ENCODE assay signal across 8 cellular contexts in the genomic region with DNA sequence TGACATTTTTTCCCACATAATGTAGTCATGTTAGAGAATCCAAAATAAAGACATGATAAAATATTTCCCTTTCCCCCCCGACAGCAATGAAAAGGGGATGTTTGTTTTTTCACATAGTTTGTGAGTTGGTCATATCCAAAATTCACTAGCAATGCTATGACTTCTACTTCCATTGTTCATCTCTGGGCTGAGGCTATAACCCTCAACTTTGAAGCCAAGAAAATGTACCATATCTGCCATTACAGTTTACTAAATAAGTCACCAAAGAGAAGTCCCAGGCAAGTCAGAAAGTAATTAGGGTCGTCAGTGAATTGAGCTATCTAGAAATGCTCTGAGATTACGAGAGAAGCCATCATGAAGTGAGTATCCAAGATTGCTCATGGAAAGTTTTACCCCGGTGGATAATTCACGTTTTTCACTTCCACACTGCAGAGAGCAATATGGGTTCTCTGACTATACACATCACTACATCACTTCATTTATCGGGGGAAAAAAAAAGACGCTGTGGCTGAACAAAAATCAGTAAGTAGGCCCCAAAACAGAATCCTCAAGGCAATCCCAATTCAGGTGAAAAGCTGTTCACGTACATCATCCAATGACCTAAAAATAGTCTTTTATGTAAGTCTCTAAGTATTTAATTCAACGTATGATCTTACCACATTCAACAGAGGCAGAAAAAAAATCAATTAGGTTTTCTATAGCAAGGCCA. TPM values are rescaled to one million over a fixed set of nuclear protein-coding genes. Genes with fewer than 3 reads are reported as not detected.
DNase-seq lines count a peak whose midpoint lies in the region; ATAC-seq, FAIRE-seq and TF ChIP-seq lines count a peak whose summit lies in the region.

No MANE protein-coding gene starts in this region.

- H3K79me1 ChIP-seq in H1 (ENCODE audit: low read depth, low read length): peaks cover 2% of the 10 kb centered on the region; the same call in 1 of the 2 replicates

- no peak overlapping the region for H2AK5ac ChIP-seq in H1 (ENCODE audit: low read depth, low read length)

- no peak for TF ChIP-seq EP300 in H1 (IDR thresholded peaks at IDR 0.05; ENCODE audit: borderline replicate concordance in 1 of 2, low read depth in 2 of 2, low read length in 2 of 2)

- H4K20me1 ChIP-seq in H1 (replicated peaks in 1 of 2; ENCODE audit: control insufficient read depth in 1 of 2, insufficient read depth in 2 of 2, low read length in 2 of 2) (peaks cover 13 to 17% of the 10 kb centered on the region in 2 experiments), neural progenitor cell (ENCODE audit: low read depth) (peaks cover 30% of the 10 kb centered on the region)

- H3K9me3 ChIP-seq in CD4-positive, alpha-beta T cell (ENCODE audit: control insufficient read depth, low read length): no peaks in the 10 kb centered on the region
- H3K9me3 ChIP-seq in H1 (ENCODE audit: insufficient read depth in 2 of 2, low read depth in 1 of 2, low read length in 1 of 2) (no peaks in the 10 kb centered on the region), neural progenitor cell (ENCODE audit: low read depth) (no peaks in the 10 kb centered on the region)

- no peak overlapping the region for H2BK15ac ChIP-seq in H1 (ENCODE audit: low read length)

- no peak for TF ChIP-seq POLR2A in H1 (IDR thresholded peaks at IDR 0.05; ENCODE audit: control extremely low read depth in 1 of 2, low read depth in 2 of 2, low read length in 2 of 2)

- H3K23ac ChIP-seq in H1 (ENCODE audit: insufficient read length): no peak overlapping the region

- H2BK20ac ChIP-seq in H1 (ENCODE audit: low read length): no peak overlapping the region

- FAIRE-seq in H1 (lab: Jason Lieb, UNC): no peak

- H2AFZ ChIP-seq in H1 (ENCODE audit: low read length) (no peak overlapping the region), neural progenitor cell (replicated peaks) (peak overlapping the region; percentile 80)

- TF ChIP-seq RAD21 in H1 (IDR thresholded peaks at IDR 0.05 in 1 of 2, conservative IDR thresholded peaks at IDR 0.05 in 1 of 2; ENCODE audit: low read depth in 2 of 2, low read length in 2 of 2): no peak

- no peak overlapping the region for H3K27ac ChIP-seq in CD4-positive, alpha-beta T cell (ENCODE audit: low read depth, low read length)
- H3K27ac ChIP-seq in H1 (ENCODE audit: low read depth, low read length) (no peak overlapping the region), neural progenitor cell (no peak overlapping the region)

- peaks cover 20% of the 10 kb centered on the region for H3K36me3 Mint-ChIP-seq in CD4-positive, alpha-beta T cell (ENCODE audit: low read depth)
- no peaks in the 10 kb centered on the region for H3K36me3 Mint-ChIP-seq in neural progenitor cell

- no peak for ATAC-seq in CD4-positive, alpha-beta T cell (ENCODE audit: poor library complexity)
- no peak for ATAC-seq in GM21786 (IDR thresholded peaks at IDR 0.05; ENCODE audit: unreplicated experiment)

- no peak overlapping the region for H3K4ac ChIP-seq in H1 (replicated peaks; ENCODE audit: insufficient read length, low read depth, low read length)

- H3K27me3 Mint-ChIP-seq in CD4-positive, alpha-beta T cell: no peaks in the 10 kb centered on the region
- peaks cover 2% of the 10 kb centered on the region for H3K27me3 Mint-ChIP-seq in neural progenitor cell (ENCODE audit: insufficient read depth, low read depth)

- H2BK5ac ChIP-seq in H1 (ENCODE audit: low read depth, low read length): no peak overlapping the region

- peak overlapping the region; percentile 66 to 77 for H3K4me2 ChIP-seq in H1 (ENCODE audit: insufficient read depth in 1 of 2, low read depth in 2 of 2, low read length in 2 of 2)
- H3K4me2 ChIP-seq in neural progenitor cell: peak overlapping the region; percentile 74

- peaks cover 39% of the 10 kb centered on the region for H3K4me1 Mint-ChIP-seq in CD4-positive, alpha-beta T cell (ENCODE audit: low read depth)
- H3K4me1 Mint-ChIP-seq in neural progenitor cell: peaks cover 32% of the 10 kb centered on the region

- peak overlapping the region; percentile 65 for H3K27ac Mint-ChIP-seq in CD4-positive, alpha-beta T cell
- peak overlapping the region; percentile 88 for H3K27ac Mint-ChIP-seq in neural progenitor cell

- H3K4me3 ChIP-seq in H1 (ENCODE audit: extremely low read depth in 1 of 4, insufficient read depth in 2 of 4, low read depth in 3 of 4, low read length in 4 of 4) (peak overlapping the region; percentile 67 to 98 (median 78)), neural progenitor cell (peak overlapping the region; percentile 94)

- H4K5ac ChIP-seq in H1 (ENCODE audit: insufficient read length, low read depth, low read length): no peak overlapping the region

- intact Hi-C loops in CD4-positive, alpha-beta T cell (cut with DNase I, micrococcal nuclease): no loop called here

- DNase-seq in CD4-positive, alpha-beta T cell: no peak
- peak; percentile 31 for DNase-seq in NAMALWA (ENCODE audit: low spot score)
- no peak for DNase-seq in H1 (ENCODE audit: low read depth in 1 of 2, low spot score in 2 of 2)
- DNase-seq in neural progenitor cell (ENCODE audit: low spot score): no peak
- DNase-seq in NCI-H345 treated with DMSO at 0.1 percent for 48 hours (lab: John Stamatoyannopoulos, UW; ENCODE audit: unreplicated experiment): no peak
- DNase-seq in activated CD4-positive, alpha-beta T cell treated with anti-CD3 and anti-CD28 coated beads for 48 hours: no peak
- no peak for DNase-seq in DMS79 (lab: John Stamatoyannopoulos, UW)

- no peak for TF ChIP-seq CTCF in CD4-positive, alpha-beta T cell (IDR thresholded peaks at IDR 0.05)
- TF ChIP-seq CTCF in H1 (IDR thresholded peaks at IDR 0.05; ENCODE audit: control extremely low read depth in 1 of 3, insufficient read depth in 1 of 3, low read depth in 1 of 3, low read length in 3 of 3) (no peak), neural progenitor cell (IDR thresholded peaks at IDR 0.05) (no peak)

- H3K27me3 ChIP-seq in CD4-positive, alpha-beta T cell (ENCODE audit: control insufficient read depth, insufficient read depth, low read length): no peaks in the 10 kb centered on the region
- H3K27me3 ChIP-seq in H1 (replicated peaks in 1 of 4; ENCODE audit: control insufficient read depth in 3 of 4, extremely low read depth in 1 of 4, insufficient read depth in 3 of 4, low read length in 3 of 4): no peaks in the 10 kb centered on the region
- no peaks in the 10 kb centered on the region for H3K27me3 ChIP-seq in neural progenitor cell

- no peaks in the 10 kb centered on the region for H3K36me3 ChIP-seq in H1 (ENCODE audit: control insufficient read depth in 2 of 4, insufficient read depth in 4 of 4, low read length in 3 of 4)
- no peaks in the 10 kb centered on the region for H3K36me3 ChIP-seq in neural progenitor cell

- H3K18ac ChIP-seq in H1 (ENCODE audit: extremely low read depth, low read length): no peak overlapping the region

- H4K91ac ChIP-seq in H1 (replicated peaks; ENCODE audit: insufficient read length, low read length): no peak overlapping the region

- no peak overlapping the region for H4K8ac ChIP-seq in H1 (ENCODE audit: extremely low read depth, insufficient read depth, low read length)

- peaks cover 7% of the 10 kb centered on the region for H3F3A ChIP-seq in neural progenitor cell (ENCODE audit: low read depth)

- H3K23me2 ChIP-seq in H1 (ENCODE audit: low read depth, low read length): peaks cover 10% of the 10 kb centered on the region; the same call in 1 of the 2 replicates

- H3K4me1 ChIP-seq in H1 (replicated peaks in 1 of 4; ENCODE audit: control insufficient read depth in 3 of 4, insufficient read depth in 4 of 4, low read length in 3 of 4) (peaks cover 0 to 19% (median 9%) of the 10 kb centered on the region in 4 experiments; a peak in 4 of 7 replicates), neural progenitor cell (peaks cover 31% of the 10 kb centered on the region)

- no peak overlapping the region for H2BK120ac ChIP-seq in H1 (replicated peaks; ENCODE audit: low read depth, low read length)

- H2BK12ac ChIP-seq in H1 (ENCODE audit: low read depth, low read length): no peak overlapping the region

- H3K9me3 Mint-ChIP-seq in CD4-positive, alpha-beta T cell: no peaks in the 10 kb centered on the region
- no peaks in the 10 kb centered on the region for H3K9me3 Mint-ChIP-seq in neural progenitor cell

- no peak overlapping the region; a peak in 2 of 7 replicates for H3K9ac ChIP-seq in H1 (replicated peaks in 1 of 4; ENCODE audit: extremely low read depth in 1 of 4, low read depth in 3 of 4, low read length in 3 of 4)
- peak overlapping the region; percentile 60 for H3K9ac ChIP-seq in neural progenitor cell

- H3K79me2 ChIP-seq in H1 (ENCODE audit: control insufficient read depth in 1 of 2, insufficient read depth in 2 of 2, low read length in 2 of 2) (peaks cover 0 to 80% of the 10 kb centered on the region in 2 experiments; a peak in 3 of 4 replicates), neural progenitor cell (ENCODE audit: low read depth) (peaks cover 86% of the 10 kb centered on the region)

- no peak overlapping the region for H3K56ac ChIP-seq in H1 (replicated peaks; ENCODE audit: insufficient read length, low read depth, low read length)

- CTCF ChIA-PET in CD4-positive, alpha-beta T cell (lab: Charles Lee): interaction anchor here (0.9 to 1.2 kb wide), 2 partner anchors 28 to 445 kb away, joined by 3 read pairs; no protein-coding TSS in a partner anchor
- CTCF ChIA-PET in H1 (lab: Charles Lee; ENCODE audit: partially characterized antibody): interaction anchor here (0.7 to 1.4 kb wide), 10 partner anchors 8 to 294 kb away, joined by 3 to 7 read pairs (median 4); no protein-coding TSS in a partner anchor

- H3K14ac ChIP-seq in H1 (ENCODE audit: insufficient read length): no peak overlapping the region

- POLR2A ChIA-PET in CD4-positive, alpha-beta T cell (lab: Charles Lee): interaction anchor here (0.7 to 1.9 kb wide), 3 partner anchors 8 to 232 kb away, joined by 3 to 13 read pairs (median 4); no protein-coding TSS in a partner anchor
- POLR2A ChIA-PET in H1 (lab: Charles Lee; ENCODE audit: partially characterized antibody): interaction anchor here (0.9 to 1.9 kb wide), 7 partner anchors 8 to 232 kb away, joined by 3 to 7 read pairs (median 3); no protein-coding TSS in a partner anchor

- H3K4me3 Mint-ChIP-seq in CD4-positive, alpha-beta T cell: peak overlapping the region; percentile 96
- H3K4me3 Mint-ChIP-seq in neural progenitor cell: peak overlapping the region; percentile 95

- 51% methylated on average over 9 of the region's 9 CpGs; no CpG with 5 or more reads in 1 of the 2 experiments for WGBS in H1 (ENCODE audit: extremely low coverage in 1 of 2, insufficient coverage in 1 of 2, insufficient read length in 1 of 2, insufficient replicate concordance in 2 of 2, low coverage in 1 of 2, low lambda C conversion rate in 2 of 2, missing lambda C conversion rate in 1 of 2), 2 experiments

RNA-seq across cellular contexts. Expression of gene PEAK1, which starts 1.4 kb away (rescaled TPM):
- 10 to 100 TPM in 1 of 2 experiments, 1 to 10 TPM in 1; 9.2 to 11.0 TPM for total RNA-seq in CD4-positive, alpha-beta T cell
- 41.1 and 44.8 TPM in 2 replicates for total RNA-seq in H1 (2021; fragmentation: NEBNext Ultra II Directional; extraction: Animal tissue kit (Norgen Biotek cat#: 25700))
- polyA plus RNA-seq in H1 (2011; rRNA removed): 7.7 and 8.8 TPM in 2 replicates
- 10.2 TPM for polyA plus RNA-seq in H1 (2011; cell fraction: cytosol; rRNA removed)
- polyA plus RNA-seq in H1 (2011; cell fraction: nucleus; rRNA removed): 17.1 TPM
- 10.7 to 16.9 TPM (median 15.0 TPM) in 4 replicates for polyA plus RNA-seq in H1 (2012, experiment 1 of 2)
- 0.33 TPM for polyA plus RNA-seq in H1 (2012, experiment 2 of 2)
- polyA plus RNA-seq in H1 (2013, experiment 1 of 2): 9.3 TPM
- polyA plus RNA-seq in H1 (2013, experiment 2 of 2): 9.5 TPM
- polyA minus RNA-seq in H1 (2011; rRNA and poly(A)+ RNA removed): 34.4 and 43.0 TPM in 2 replicates
- 28.5 TPM for polyA minus RNA-seq in H1 (2011; cell fraction: cytosol; rRNA and poly(A)+ RNA removed)
- polyA minus RNA-seq in H1 (2011; cell fraction: nucleus; rRNA and poly(A)+ RNA removed): 54.4 TPM
- total RNA-seq in neural progenitor cell (ENCODE audit: low replicate concordance): 27.5 and 30.9 TPM in 2 replicates

RNA-seq across cellular contexts. Expression of gene HMG20A, which starts 2.2 kb away (rescaled TPM):
- 10 to 100 TPM; 16.2 to 20.0 TPM for total RNA-seq in CD4-positive, alpha-beta T cell
- total RNA-seq in H1 (2021; fragmentation: NEBNext Ultra II Directional; extraction: Animal tissue kit (Norgen Biotek cat#: 25700)): 58.8 and 59.7 TPM in 2 replicates
- 35.9 and 52.1 TPM in 2 replicates for polyA plus RNA-seq in H1 (2011; rRNA removed)
- 50.7 TPM for polyA plus RNA-seq in H1 (2011; cell fraction: cytosol; rRNA removed)
- 41.3 TPM for polyA plus RNA-seq in H1 (2011; cell fraction: nucleus; rRNA removed)
- 30.5 to 40.0 TPM (median 32.3 TPM) in 4 replicates for polyA plus RNA-seq in H1 (2012, experiment 1 of 2)
- polyA plus RNA-seq in H1 (2012, experiment 2 of 2): 4.0 TPM
- 37.2 TPM for polyA plus RNA-seq in H1 (2013, experiment 1 of 2)
- polyA plus RNA-seq in H1 (2013, experiment 2 of 2): 39.9 TPM
- polyA minus RNA-seq in H1 (2011; rRNA and poly(A)+ RNA removed): 64.3 and 68.9 TPM in 2 replicates
- 42.1 TPM for polyA minus RNA-seq in H1 (2011; cell fraction: cytosol; rRNA and poly(A)+ RNA removed)
- 47.4 TPM for polyA minus RNA-seq in H1 (2011; cell fraction: nucleus; rRNA and poly(A)+ RNA removed)
- 64.5 and 75.6 TPM in 2 replicates for total RNA-seq in neural progenitor cell (ENCODE audit: low replicate concordance)
